In the genomic region with DNA sequence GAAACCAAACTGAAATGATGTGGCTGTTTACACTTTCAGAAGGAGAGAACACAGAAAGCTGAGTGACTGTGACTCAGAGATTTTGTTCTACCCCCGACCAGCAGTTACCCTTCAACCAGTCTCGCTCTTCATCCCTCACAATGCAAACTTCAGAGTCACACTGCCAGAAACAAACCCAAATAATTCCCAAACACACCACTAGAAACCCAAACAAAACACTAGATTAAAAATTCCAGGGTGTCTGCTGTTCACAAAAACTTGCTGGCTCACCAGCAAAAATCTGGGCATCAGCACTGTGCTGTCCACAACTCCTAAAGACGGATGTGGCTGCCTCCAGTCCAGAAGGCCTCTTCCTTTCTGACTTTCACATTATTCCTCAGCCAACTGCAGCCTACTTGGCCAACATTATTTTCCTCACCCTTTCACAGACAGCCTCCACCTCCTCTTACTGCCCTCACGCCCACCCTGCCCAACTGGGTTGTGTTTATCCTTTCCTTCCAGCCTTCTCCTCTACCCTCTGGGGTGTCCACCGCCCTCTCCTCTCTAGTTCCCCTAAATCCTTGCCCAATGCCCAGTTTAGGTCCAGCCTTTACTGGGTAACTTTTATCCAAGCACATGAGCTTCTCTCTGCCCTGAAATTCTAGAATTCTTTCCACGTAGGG, we compare ENCODE assay signal across 1 cellular context.
TF ChIP-seq lines count a peak whose summit lies in the region.

No MANE protein-coding gene starts in this region.

TF ChIP-seq in GM12878, 131 proteins besides CTCF, POLR2A, EP300 and RAD21 (continued from another document):
- TF ChIP-seq, protein P1, sequence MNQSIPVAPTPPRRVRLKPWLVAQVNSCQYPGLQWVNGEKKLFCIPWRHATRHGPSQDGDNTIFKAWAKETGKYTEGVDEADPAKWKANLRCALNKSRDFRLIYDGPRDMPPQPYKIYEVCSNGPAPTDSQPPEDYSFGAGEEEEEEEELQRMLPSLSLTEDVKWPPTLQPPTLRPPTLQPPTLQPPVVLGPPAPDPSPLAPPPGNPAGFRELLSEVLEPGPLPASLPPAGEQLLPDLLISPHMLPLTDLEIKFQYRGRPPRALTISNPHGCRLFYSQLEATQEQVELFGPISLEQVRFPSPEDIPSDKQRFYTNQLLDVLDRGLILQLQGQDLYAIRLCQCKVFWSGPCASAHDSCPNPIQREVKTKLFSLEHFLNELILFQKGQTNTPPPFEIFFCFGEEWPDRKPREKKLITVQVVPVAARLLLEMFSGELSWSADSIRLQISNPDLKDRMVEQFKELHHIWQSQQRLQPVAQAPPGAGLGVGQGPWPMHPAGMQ (IDR thresholded peaks at IDR 0.05; ENCODE audit: borderline replicate concordance), result no peak
- TF ChIP-seq, protein P2, sequence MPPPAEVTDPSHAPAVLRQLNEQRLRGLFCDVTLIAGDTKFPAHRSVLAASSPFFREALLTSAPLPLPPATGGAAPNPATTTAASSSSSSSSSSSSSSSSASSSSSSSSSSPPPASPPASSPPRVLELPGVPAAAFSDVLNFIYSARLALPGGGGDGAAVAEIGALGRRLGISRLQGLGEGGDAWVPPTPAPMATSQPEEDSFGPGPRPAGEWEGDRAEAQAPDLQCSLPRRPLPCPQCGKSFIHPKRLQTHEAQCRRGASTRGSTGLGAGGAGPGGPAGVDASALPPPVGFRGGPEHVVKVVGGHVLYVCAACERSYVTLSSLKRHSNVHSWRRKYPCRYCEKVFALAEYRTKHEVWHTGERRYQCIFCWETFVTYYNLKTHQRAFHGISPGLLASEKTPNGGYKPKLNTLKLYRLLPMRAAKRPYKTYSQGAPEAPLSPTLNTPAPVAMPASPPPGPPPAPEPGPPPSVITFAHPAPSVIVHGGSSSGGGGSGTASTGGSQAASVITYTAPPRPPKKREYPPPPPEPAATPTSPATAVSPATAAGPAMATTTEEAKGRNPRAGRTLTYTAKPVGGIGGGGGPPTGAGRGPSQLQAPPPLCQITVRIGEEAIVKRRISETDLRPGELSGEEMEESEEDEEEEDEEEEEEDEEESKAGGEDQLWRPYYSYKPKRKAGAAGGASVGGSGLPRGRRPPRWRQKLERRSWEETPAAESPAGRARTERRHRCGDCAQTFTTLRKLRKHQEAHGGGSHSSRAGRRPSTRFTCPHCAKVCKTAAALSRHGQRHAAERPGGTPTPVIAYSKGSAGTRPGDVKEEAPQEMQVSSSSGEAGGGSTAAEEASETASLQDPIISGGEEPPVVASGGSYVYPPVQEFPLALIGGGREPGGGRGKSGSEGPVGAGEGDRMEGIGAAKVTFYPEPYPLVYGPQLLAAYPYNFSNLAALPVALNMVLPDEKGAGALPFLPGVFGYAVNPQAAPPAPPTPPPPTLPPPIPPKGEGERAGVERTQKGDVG (CRISPR knock-in tag; IDR thresholded peaks at IDR 0.05), result no peak
- no peak for TF ChIP-seq SIX5 (IDR thresholded peaks at IDR 0.05; ENCODE audit: low read depth, low read length, severe bottlenecking)
- no peak for TF ChIP-seq ESRRA (IDR thresholded peaks at IDR 0.05; ENCODE audit: low read length)
- no peak for TF ChIP-seq NRF1 (conservative IDR thresholded peaks at IDR 0.05; ENCODE audit: low read depth, low read length)
- TF ChIP-seq, protein P3, sequence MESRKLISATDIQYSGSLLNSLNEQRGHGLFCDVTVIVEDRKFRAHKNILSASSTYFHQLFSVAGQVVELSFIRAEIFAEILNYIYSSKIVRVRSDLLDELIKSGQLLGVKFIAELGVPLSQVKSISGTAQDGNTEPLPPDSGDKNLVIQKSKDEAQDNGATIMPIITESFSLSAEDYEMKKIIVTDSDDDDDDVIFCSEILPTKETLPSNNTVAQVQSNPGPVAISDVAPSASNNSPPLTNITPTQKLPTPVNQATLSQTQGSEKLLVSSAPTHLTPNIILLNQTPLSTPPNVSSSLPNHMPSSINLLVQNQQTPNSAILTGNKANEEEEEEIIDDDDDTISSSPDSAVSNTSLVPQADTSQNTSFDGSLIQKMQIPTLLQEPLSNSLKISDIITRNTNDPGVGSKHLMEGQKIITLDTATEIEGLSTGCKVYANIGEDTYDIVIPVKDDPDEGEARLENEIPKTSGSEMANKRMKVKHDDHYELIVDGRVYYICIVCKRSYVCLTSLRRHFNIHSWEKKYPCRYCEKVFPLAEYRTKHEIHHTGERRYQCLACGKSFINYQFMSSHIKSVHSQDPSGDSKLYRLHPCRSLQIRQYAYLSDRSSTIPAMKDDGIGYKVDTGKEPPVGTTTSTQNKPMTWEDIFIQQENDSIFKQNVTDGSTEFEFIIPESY (IDR thresholded peaks at IDR 0.05), result no peak
- TF ChIP-seq, protein P4, sequence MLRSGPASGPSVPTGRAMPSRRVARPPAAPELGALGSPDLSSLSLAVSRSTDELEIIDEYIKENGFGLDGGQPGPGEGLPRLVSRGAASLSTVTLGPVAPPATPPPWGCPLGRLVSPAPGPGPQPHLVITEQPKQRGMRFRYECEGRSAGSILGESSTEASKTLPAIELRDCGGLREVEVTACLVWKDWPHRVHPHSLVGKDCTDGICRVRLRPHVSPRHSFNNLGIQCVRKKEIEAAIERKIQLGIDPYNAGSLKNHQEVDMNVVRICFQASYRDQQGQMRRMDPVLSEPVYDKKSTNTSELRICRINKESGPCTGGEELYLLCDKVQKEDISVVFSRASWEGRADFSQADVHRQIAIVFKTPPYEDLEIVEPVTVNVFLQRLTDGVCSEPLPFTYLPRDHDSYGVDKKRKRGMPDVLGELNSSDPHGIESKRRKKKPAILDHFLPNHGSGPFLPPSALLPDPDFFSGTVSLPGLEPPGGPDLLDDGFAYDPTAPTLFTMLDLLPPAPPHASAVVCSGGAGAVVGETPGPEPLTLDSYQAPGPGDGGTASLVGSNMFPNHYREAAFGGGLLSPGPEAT (IDR thresholded peaks at IDR 0.05; ENCODE audit: low read depth), result no peak
- no peak for TF ChIP-seq STAT3 (IDR thresholded peaks at IDR 0.05; ENCODE audit: low read depth, low read length)
